ENCODE assay signal across 30 cellular contexts in genomic region chr19:4191044-4191443, GRCh38. TPM values are rescaled to one million over a fixed set of nuclear protein-coding genes. Genes with fewer than 3 reads are reported as not detected.
DNase-seq lines count a peak whose midpoint lies in the region; ATAC-seq and TF ChIP-seq lines count a peak whose summit lies in the region.
"Had no signal": no experiment of that assay in that cellular context is flagged by ENCODE, and none has a peak within 500 bp of the region (broad histone marks: within the 10 kb centered on the region; RNA-seq: fewer than 3 reads in every experiment).

No MANE protein-coding gene starts in this region.

- ATAC-seq in HG03457 (IDR thresholded peaks at IDR 0.05; ENCODE audit: unreplicated experiment) (no peak), HG03571 (IDR thresholded peaks at IDR 0.05; ENCODE audit: unreplicated experiment) (no peak)
- ATAC-seq: activated T-cell treated with anti-CD3 and anti-CD28 coated beads, Interleukin-2, amount 50 U/mL, for 72 hours; left lung; SK-N-SH treated with all-trans-retinoic acid at 6 μM for 48 hours; stimulated activated naive CD8-positive, alpha-beta T cell treated with anti-CD3 and anti-CD28 coated beads, Interleukin-15, Interleukin-2, amounts not matched to agents 100 U/mL and 50 U/mL, for 24 hours; T-helper 17 cell had no signal

- dilution Hi-C loops in mammary epithelial cell (cut with HindIII; ENCODE audit: low sequenced_read_pairs) = no loop called here

- TF ChIP-seq CTCF in mammary epithelial cell (conservative IDR thresholded peaks at IDR 0.05 in 1 of 2, IDR thresholded peaks at IDR 0.05 in 1 of 2; ENCODE audit: extremely low read depth in 1 of 2, insufficient read depth in 1 of 2, low read depth in 1 of 2, low read length in 2 of 2) = no peak

- peak; percentile 8 for DNase-seq in DMS153 treated with DMSO at 0.1 percent for 48 hours (lab: John Stamatoyannopoulos, UW; ENCODE audit: unreplicated experiment)
- DNase-seq in DMS153 (lab: John Stamatoyannopoulos, UW) = no peak
- DNase-seq in NCI-H146 treated with DMSO at 0.1 percent for 48 hours (lab: John Stamatoyannopoulos, UW; ENCODE audit: unreplicated experiment) = peak; percentile 76
- peak; percentile 26 for DNase-seq in NCI-H2196 treated with DMSO at 0.1 percent for 48 hours (lab: John Stamatoyannopoulos, UW; ENCODE audit: unreplicated experiment)
- peak; percentile 77 for DNase-seq in left kidney (ENCODE audit: low read depth, low spot score)
- no peak for DNase-seq in mammary epithelial cell
- DNase-seq: 8988T; activated CD4-positive, alpha-beta T cell treated with anti-CD3 and anti-CD28 coated beads, Interleukin-2, amount 50 U/mL, for 4 hours; activated T-cell treated with anti-CD3 and anti-CD28 coated beads, Interleukin-2, amount 50 U/mL, for 72 hours; central memory CD4-positive, alpha-beta T cell; H7; KG1; left lung; mesendoderm; NCI-H1694; PC-9; stimulated activated naive CD8-positive, alpha-beta T cell treated with anti-CD3 and anti-CD28 coated beads, Interleukin-15, Interleukin-2, amounts not matched to agents 100 U/mL and 50 U/mL, for 24 hours; T-helper 17 cell had no signal

- no TSS peak for BruUV-seq in mammary epithelial cell (replicated peaks; lab: Mats Ljungman, UMichigan)

- 67% methylated on average over 7 of the region's 7 CpGs for WGBS in mammary epithelial cell (ENCODE audit: low coverage, missing lambda C conversion rate)

- H3K9me3 ChIP-seq in mammary epithelial cell (replicated peaks; ENCODE audit: insufficient read depth, low read length) = no peaks in the 10 kb centered on the region
- H3K9me3 ChIP-seq: left lung, right atrium auricular region had no signal

- no peaks in the 10 kb centered on the region for H4K20me1 ChIP-seq in mammary epithelial cell (ENCODE audit: insufficient read depth, low read length)

- no peaks in the 10 kb centered on the region for H3K4me1 ChIP-seq in mammary epithelial cell (ENCODE audit: insufficient read depth, low read length)
- H3K4me1 ChIP-seq: left lung, right atrium auricular region had no signal

- no peak overlapping the region for H3K9ac ChIP-seq in mammary epithelial cell (ENCODE audit: insufficient read depth, low read length)

- H3K4me3 ChIP-seq in mammary epithelial cell (replicated peaks in 1 of 3; ENCODE audit: insufficient read depth in 1 of 3, low read depth in 2 of 3, low read length in 3 of 3) = no peak overlapping the region
- H3K4me3 ChIP-seq: left lung, PC-9, right atrium auricular region, smooth muscle cell had no signal

- no peaks in the 10 kb centered on the region for H3K27me3 ChIP-seq in mammary epithelial cell (ENCODE audit: insufficient read depth, low read length)

- H2AFZ ChIP-seq in mammary epithelial cell (ENCODE audit: low read depth, low read length) = no peak overlapping the region
- H2AFZ ChIP-seq: PC-9 had no signal

- CTCF ChIA-PET in mammary epithelial cell (lab: Charles Lee; ENCODE audit: low non-redundant PET) = no interaction called here

- H3K79me2 ChIP-seq in mammary epithelial cell (ENCODE audit: insufficient read depth, low read length) = no peaks in the 10 kb centered on the region

- no peak overlapping the region for H3K4me2 ChIP-seq in mammary epithelial cell (ENCODE audit: insufficient read depth, low read depth, low read length)
- H3K4me2 ChIP-seq: PC-9, smooth muscle cell had no signal

- intact Hi-C loops in mammary epithelial cell (cut with micrococcal nuclease) = no loop called here

- in situ Hi-C loops in mammary epithelial cell (cut with MboI; ENCODE audit: low sequenced_read_pairs in 2 of 2) = no loop called here

- H3K36me3 ChIP-seq in mammary epithelial cell (ENCODE audit: insufficient read depth, low read length) = no peaks in the 10 kb centered on the region
- H3K36me3 ChIP-seq: left lung, right atrium auricular region had no signal

- no peak overlapping the region for H3K27ac ChIP-seq in mammary epithelial cell (ENCODE audit: insufficient read depth, low read depth, low read length)
- H3K27ac ChIP-seq: left lung, PC-9, right atrium auricular region had no signal

RNA-seq across cellular contexts. Expression of gene ANKRD24, which starts 8.6 kb away (rescaled TPM):
- total RNA-seq in mammary epithelial cell = under 1 TPM; 0.67 to 0.73 TPM
- polyA plus RNA-seq in mammary epithelial cell = 0.12 TPM
- polyA minus RNA-seq in mammary epithelial cell = not detected
- total RNA-seq: smooth muscle cell had no signal

RNA-seq across cellular contexts. Expression of gene SIRT6, which starts 8.7 kb away (rescaled TPM):
- total RNA-seq in mammary epithelial cell = 10 to 100 TPM in 1 of 2 donors, 1 to 10 TPM in 1; 8.7 to 28.8 TPM
- 17.9 TPM for polyA plus RNA-seq in mammary epithelial cell
- polyA minus RNA-seq in mammary epithelial cell = 5.0 TPM

RNA-seq across cellular contexts. Expression of gene CREB3L3, which starts 37.6 kb away (rescaled TPM):
- not detected for total RNA-seq in mammary epithelial cell
- not detected for polyA plus RNA-seq in mammary epithelial cell
- polyA minus RNA-seq in mammary epithelial cell = not detected
- total RNA-seq: H7, left lung, MCF 10A, NCI-H460, neural crest cell, PC-9, right atrium auricular region, smooth muscle cell, temporal lobe, urinary bladder had no signal
- polyA plus RNA-seq: CD14-positive monocyte, esophagus, smooth muscle cell had no signal

RNA-seq across cellular contexts. Expression of gene EBI3, which starts 38.3 kb away (rescaled TPM):
- total RNA-seq in mammary epithelial cell = not detected
- 0.11 TPM for polyA plus RNA-seq in mammary epithelial cell
- not detected for polyA minus RNA-seq in mammary epithelial cell
- total RNA-seq: neural crest cell, PC-9, T-helper 17 cell had no signal

RNA-seq across cellular contexts. Expression of gene YJU2, which starts 55.8 kb away (rescaled TPM):
- total RNA-seq in mammary epithelial cell = 10 to 100 TPM; 14.4 to 15.0 TPM
- polyA plus RNA-seq in mammary epithelial cell = 18.9 TPM
- 2.9 TPM for polyA minus RNA-seq in mammary epithelial cell

Comparison
In these comparisons a context has a peak if more than half of its experiments do, and no peak if none do; other contexts are left out.
1. DNase-seq: peak in DMS153 treated with DMSO at 0.1 percent for 48 hours (single experiment), NCI-H146 treated with DMSO at 0.1 percent for 48 hours (single experiment), NCI-H2196 treated with DMSO at 0.1 percent for 48 hours (single experiment) and left kidney (single experiment); none in DMS153 (single experiment) and mammary epithelial cell (single experiment).